ENCODE assay signal across 25 cellular contexts in genomic region chr11:101497292-101497691, GRCh38.
"Had no signal": no experiment of that assay in that cellular context is flagged by ENCODE, and none has a peak within 500 bp of the region (broad histone marks: within the 10 kb centered on the region; RNA-seq: fewer than 3 reads in every experiment).

No MANE protein-coding gene starts in this region.

- H3K9me3 ChIP-seq: gastroesophageal sphincter, heart left ventricle, left lung, right lobe of liver, testis, transverse colon, vagina had no signal

- H3K27ac ChIP-seq: dorsolateral prefrontal cortex, gastroesophageal sphincter, heart left ventricle, left lung, neural progenitor cell, parathyroid adenoma, right lobe of liver, testis, transverse colon, vagina had no signal

- DNase-seq: dorsolateral prefrontal cortex; effector CD4-positive, alpha-beta T cell; foreskin fibroblast; heart left ventricle; hippocampal formation; left cardiac atrium; left lung; mesendoderm; midbrain; naive thymus-derived CD4-positive, alpha-beta T cell; right lobe of liver; stimulated activated CD4-positive, alpha-beta T cell treated with anti-CD3 and anti-CD28 coated beads, Interleukin-12 subunit alpha, Interleukin-12 subunit beta, amount 100 ng/mL, for 4 hours; stimulated activated CD4-positive, alpha-beta T cell treated with anti-CD3 and anti-CD28 coated beads, Interleukin-1b, Interleukin-23, amount 100 ng/mL, for 48 hours; stimulated activated CD4-positive, alpha-beta T cell treated with anti-CD3 and anti-CD28 coated beads, Interleukin-4, amount 100 ng/mL, for 1 hour; stimulated activated CD8-positive, alpha-beta memory T cell treated with anti-CD3 and anti-CD28 coated beads, Interleukin-4, amount 100 ng/mL, for 48 hours; stimulated activated naive CD8-positive, alpha-beta T cell treated with anti-CD3 and anti-CD28 coated beads, Interleukin-15, Interleukin-2, amounts not matched to agents 100 U/mL and 50 U/mL, for 24 hours; substantia nigra; testis; transverse colon had no signal

- ATAC-seq: gastroesophageal sphincter; heart left ventricle; left cardiac atrium; left lung; naive thymus-derived CD4-positive, alpha-beta T cell; right lobe of liver; stimulated activated naive CD8-positive, alpha-beta T cell treated with anti-CD3 and anti-CD28 coated beads, Interleukin-15, Interleukin-2, amounts not matched to agents 100 U/mL and 50 U/mL, for 24 hours had no signal

- H3K27me3 ChIP-seq: gastroesophageal sphincter, heart left ventricle, left lung, neural progenitor cell, right lobe of liver, testis, transverse colon, vagina had no signal

- H3K4me1 ChIP-seq: left lung, parathyroid adenoma, right lobe of liver, testis, transverse colon, vagina had no signal

- H3K36me3 ChIP-seq: gastroesophageal sphincter, heart left ventricle, left lung, neural progenitor cell, right lobe of liver, transverse colon, vagina had no signal

- FAIRE-seq: islet of Langerhans had no signal

- H3K4me3 ChIP-seq: dorsolateral prefrontal cortex, gastroesophageal sphincter, heart left ventricle, left lung, neural progenitor cell, right lobe of liver, smooth muscle cell, testis, transverse colon, vagina had no signal
